ENCODE assay signal across 10 cellular contexts in genomic region chr19:1017115-1017905, GRCh38. TPM values are rescaled to one million over a fixed set of nuclear protein-coding genes. Genes with fewer than 3 reads are reported as not detected.
DNase-seq lines count a peak whose midpoint lies in the region; ATAC-seq and TF ChIP-seq lines count a peak whose summit lies in the region.
"Had no signal": no experiment of that assay in that cellular context is flagged by ENCODE, and none has a peak within 500 bp of the region (broad histone marks: within the 10 kb centered on the region; RNA-seq: fewer than 3 reads in every experiment).

No MANE protein-coding gene starts in this region.

- peaks cover 77% of the 10 kb centered on the region for H3K79me2 ChIP-seq in smooth muscle cell (ENCODE audit: low read depth)

- DNase-seq in T-helper 1 cell, result no peak
- peak; percentile 31 for DNase-seq in UCSD-AML1 (lab: John Stamatoyannopoulos, UW; ENCODE audit: unreplicated experiment)
- no peak for DNase-seq in smooth muscle cell (lab: John Stamatoyannopoulos, UW; ENCODE audit: unreplicated experiment)
- DNase-seq in NCI-H82 treated with DMSO at 0.1 percent for 48 hours (lab: John Stamatoyannopoulos, UW; ENCODE audit: unreplicated experiment), result no peak
- DNase-seq: ACHN, NCI-H2029 treated with DMSO at 0.1 percent for 48 hours had no signal

- peaks cover 5% of the 10 kb centered on the region for H3K36me3 Mint-ChIP-seq in T-helper 1 cell treated with Interleukin-12 subunit alpha and Interleukin-12 subunit beta and Interleukin-4 antibody, amounts not matched to agents 30 μg/mL and 1 μg/mL, for 36 hours (ENCODE audit: low read depth)

- H3K27me3 Mint-ChIP-seq in T-helper 1 cell treated with Interleukin-12 subunit alpha and Interleukin-12 subunit beta and Interleukin-4 antibody, amounts not matched to agents 30 μg/mL and 1 μg/mL, for 36 hours (ENCODE audit: low read depth), result no peaks in the 10 kb centered on the region

- peaks cover 0 to 38% of the 10 kb centered on the region in 2 donors for H3K36me3 ChIP-seq in gastroesophageal sphincter
- no peaks in the 10 kb centered on the region for H3K36me3 ChIP-seq in smooth muscle cell (ENCODE audit: low read depth)

- peaks cover 6% of the 10 kb centered on the region for H3F3A ChIP-seq in smooth muscle cell (ENCODE audit: low read depth)

- peak overlapping the region; percentile 24 for H3K9ac ChIP-seq in smooth muscle cell (ENCODE audit: low read depth)

- H3K4me2 ChIP-seq in smooth muscle cell, result peak overlapping the region; percentile 62

- no peak for TF ChIP-seq EP300 in gastroesophageal sphincter (IDR thresholded peaks at IDR 0.05)

- H3K4me3 Mint-ChIP-seq in T-helper 1 cell treated with Interleukin-12 subunit alpha and Interleukin-12 subunit beta and Interleukin-4 antibody, amounts not matched to agents 30 μg/mL and 1 μg/mL, for 36 hours, result no peak overlapping the region

- H4K20me1 ChIP-seq in smooth muscle cell (ENCODE audit: low read depth), result peaks cover 79% of the 10 kb centered on the region

- ATAC-seq in gastroesophageal sphincter (no peak), HG02759 (IDR thresholded peaks at IDR 0.05; ENCODE audit: unreplicated experiment) (no peak), GM19452 (IDR thresholded peaks at IDR 0.05; ENCODE audit: unreplicated experiment) (no peak)

- H2AFZ ChIP-seq in smooth muscle cell (ENCODE audit: low read depth), result no peak overlapping the region

- H3K27me3 ChIP-seq in gastroesophageal sphincter, result no peaks in the 10 kb centered on the region
- H3K27me3 ChIP-seq in smooth muscle cell (ENCODE audit: low read depth), result no peaks in the 10 kb centered on the region

- peak overlapping the region; percentile 31 for H3K27ac Mint-ChIP-seq in T-helper 1 cell treated with Interleukin-12 subunit alpha and Interleukin-12 subunit beta and Interleukin-4 antibody, amounts not matched to agents 30 μg/mL and 1 μg/mL, for 36 hours

- TF ChIP-seq CTCF in gastroesophageal sphincter (IDR thresholded peaks at IDR 0.05) (no peak), smooth muscle cell (IDR thresholded peaks at IDR 0.05; ENCODE audit: borderline replicate concordance, insufficient read depth, poor library complexity, severe bottlenecking) (no peak)

- H3K9me3 ChIP-seq in gastroesophageal sphincter, result no peaks in the 10 kb centered on the region
- H3K9me3 ChIP-seq in smooth muscle cell (replicated peaks; ENCODE audit: low read depth), result no peaks in the 10 kb centered on the region

- H3K9me3 Mint-ChIP-seq in T-helper 1 cell treated with Interleukin-12 subunit alpha and Interleukin-12 subunit beta and Interleukin-4 antibody, amounts not matched to agents 30 μg/mL and 1 μg/mL, for 36 hours, result no peaks in the 10 kb centered on the region

- H3K4me1 ChIP-seq in gastroesophageal sphincter, result peaks cover 0 to 80% (median 57%) of the 10 kb centered on the region in 3 donors
- H3K4me1 ChIP-seq in smooth muscle cell (ENCODE audit: low read depth), result peaks cover 27% of the 10 kb centered on the region

- H3K4me1 Mint-ChIP-seq in T-helper 1 cell treated with Interleukin-12 subunit alpha and Interleukin-12 subunit beta and Interleukin-4 antibody, amounts not matched to agents 30 μg/mL and 1 μg/mL, for 36 hours (ENCODE audit: low read depth), result peaks cover 26% of the 10 kb centered on the region

- no peak for TF ChIP-seq POLR2A in gastroesophageal sphincter (IDR thresholded peaks at IDR 0.05)

- WGBS in gastroesophageal sphincter (ENCODE audit: low coverage in 1 of 2), 2 donors, result 51 to 60% methylated on average over 1 to 8 of the region's 24 CpGs
- 73% methylated on average over 24 of the region's 24 CpGs for WGBS in smooth muscle cell (ENCODE audit: low lambda C conversion rate)

- H3K27ac ChIP-seq in gastroesophageal sphincter (peak overlapping the region in 3 of 4 donors; percentile 62 to 99 (median 68)), smooth muscle cell (ENCODE audit: low read depth) (peak overlapping the region; percentile 80)

- peak overlapping the region in 1 of 2 donors; percentile 7 for H3K4me3 ChIP-seq in gastroesophageal sphincter
- H3K4me3 ChIP-seq in smooth muscle cell, result no peak overlapping the region

RNA-seq across cellular contexts. Expression of gene TMEM259, which starts 3.6 kb away (rescaled TPM):
- total RNA-seq in gastroesophageal sphincter (100 to 1,000 TPM; 146 to 179 (median 154) TPM), smooth muscle cell (112 and 133 TPM in 2 replicates)
- polyA plus RNA-seq in smooth muscle cell, result 232 and 301 TPM in 2 replicates

RNA-seq across cellular contexts. Expression of gene RNU6-2, which starts 4.0 kb away (rescaled TPM):
- total RNA-seq in gastroesophageal sphincter (not detected), smooth muscle cell (not detected in 2 replicates)
- not detected in 2 replicates for polyA plus RNA-seq in smooth muscle cell

RNA-seq across cellular contexts. Expression of gene CNN2, which starts 9.1 kb away (rescaled TPM):
- total RNA-seq in gastroesophageal sphincter (100 to 1,000 TPM in 1 of 4 donors, 10 to 100 TPM in 3; 52.9 to 103 (median 75.2) TPM), smooth muscle cell (150 and 155 TPM in 2 replicates)
- polyA plus RNA-seq in smooth muscle cell, result 392 and 404 TPM in 2 replicates

RNA-seq across cellular contexts. Expression of gene GRIN3B, which starts 17.1 kb away (rescaled TPM):
- total RNA-seq in gastroesophageal sphincter (not detected), smooth muscle cell (1.2 and 12.6 TPM in 2 replicates)
- 1.2 and 3.6 TPM in 2 replicates for polyA plus RNA-seq in smooth muscle cell

RNA-seq across cellular contexts. Expression of gene ABCA7, which starts 22.6 kb away (rescaled TPM):
- 10 to 100 TPM in 1 of 4 donors, 1 to 10 TPM in 3; 3.9 to 14.3 (median 6.4) TPM for total RNA-seq in gastroesophageal sphincter
- total RNA-seq in smooth muscle cell, result 4.1 and 5.0 TPM in 2 replicates
- polyA plus RNA-seq in smooth muscle cell, result 11.8 and 26.5 TPM in 2 replicates
